32 cellular contexts compared by ENCODE assay signal in genomic region chr2:10650746-10651145, GRCh38.
"Had no signal": no experiment of that assay in that cellular context is flagged by ENCODE, and none has a peak within 500 bp of the region (broad histone marks: within the 10 kb centered on the region; RNA-seq: fewer than 3 reads in every experiment).

No MANE protein-coding gene starts in this region.

- H3K4me1 Mint-ChIP-seq: activated B cell treated with CpG ODN at 0.5 μM for 24 hours had no signal

- DNase-seq: activated B cell treated with CpG ODN at 0.5 μM for 24 hours; activated CD4-positive, alpha-beta T cell treated with anti-CD3 and anti-CD28 coated beads for 48 hours; activated CD4-positive, CD25-positive, alpha-beta regulatory T cell treated with anti-CD3 and anti-CD28 coated beads, Interleukin-2, amount 50 U/mL, for 72 hours; activated gamma-delta T cell; activated naive CD4-positive, alpha-beta T cell treated with Interleukin-2 at 50 U/mL for 16 hours; activated naive CD8-positive, alpha-beta T cell treated with anti-CD3 and anti-CD28 coated beads, Interleukin-2, amount 10 ng/mL, durations not matched to agents 7 days and 5 days; activated T-cell treated with anti-CD3 and anti-CD28 coated beads, Interleukin-2, amount 50 U/mL, for 1 hour; activated T-cell treated with anti-CD3 and anti-CD28 coated beads, Interleukin-2, amount 50 U/mL, for 72 hours; amygdala; colonic mucosa; MM.1S; MV-4-11; NCI-H1092; NCI-H1436 treated with DMSO at 0.1 percent for 48 hours; NCI-H1694 treated with DMSO at 0.1 percent for 48 hours; NCI-H2029; NCI-H345; NCI-H526; NCI-H748 treated with DMSO at 0.1 percent for 48 hours; SHP77; SK-N-SH; T-helper 9 cell had no signal

- H3K36me3 ChIP-seq: colonic mucosa had no signal

- H3K27ac ChIP-seq: ascending aorta, cardiac muscle cell, colonic mucosa, KMS-11, SJSA1, VCaP had no signal

- ATAC-seq: activated T-cell treated with anti-CD3 and anti-CD28 coated beads, Interleukin-2, amount 50 U/mL, for 72 hours; Panc1 had no signal

- H3K4me3 Mint-ChIP-seq: activated B cell treated with CpG ODN at 0.5 μM for 24 hours; activated naive CD4-positive, alpha-beta T cell treated with anti-CD3 and anti-CD28 coated beads, Interleukin-2, amount 50 U/mL, for 24 hours; activated naive CD8-positive, alpha-beta T cell treated with anti-CD3 and anti-CD28 coated beads, Interleukin-2, amount 10 ng/mL, durations not matched to agents 7 days and 5 days; activated T-cell treated with anti-CD3 and anti-CD28 coated beads, Interleukin-2, amount 50 U/mL, for 72 hours; central memory CD8-positive, alpha-beta T cell; T-helper 1 cell treated with Interleukin-12 subunit alpha and Interleukin-12 subunit beta and Interleukin-4 antibody, amounts not matched to agents 30 μg/mL and 1 μg/mL, for 36 hours had no signal

- H3K27me3 Mint-ChIP-seq: activated B cell treated with CpG ODN at 0.5 μM for 24 hours; activated naive CD4-positive, alpha-beta T cell treated with anti-CD3 and anti-CD28 coated beads, Interleukin-2, amount 50 U/mL, for 24 hours; activated naive CD8-positive, alpha-beta T cell treated with anti-CD3 and anti-CD28 coated beads, Interleukin-2, amount 10 ng/mL, durations not matched to agents 7 days and 5 days; central memory CD8-positive, alpha-beta T cell had no signal

- H3K27me3 ChIP-seq: ascending aorta, cardiac muscle cell, colonic mucosa, SJSA1 had no signal

- H3K9me3 ChIP-seq: ascending aorta, colonic mucosa, SJSA1, SK-N-SH had no signal

- H3K9me3 Mint-ChIP-seq: activated B cell treated with CpG ODN at 0.5 μM for 24 hours; activated naive CD4-positive, alpha-beta T cell treated with anti-CD3 and anti-CD28 coated beads, Interleukin-2, amount 50 U/mL, for 24 hours; activated naive CD8-positive, alpha-beta T cell treated with anti-CD3 and anti-CD28 coated beads, Interleukin-2, amount 10 ng/mL, durations not matched to agents 7 days and 5 days; activated T-cell treated with anti-CD3 and anti-CD28 coated beads, Interleukin-2, amount 50 U/mL, for 72 hours; activated T-helper 2 cell treated with anti-CD3 and anti-CD28 coated beads, Interferon-gamma antibody, Interleukin-2, Interleukin-4, amounts not matched to agents 10 μg/mL and 5 μg/mL and 100 μg/mL, durations not matched to agents 14 hours and 24 hours and 36 hours; central memory CD8-positive, alpha-beta T cell; T-helper 1 cell treated with Interleukin-12 subunit alpha and Interleukin-12 subunit beta and Interleukin-4 antibody, amounts not matched to agents 30 μg/mL and 1 μg/mL, for 36 hours had no signal

- H3K27ac Mint-ChIP-seq: activated B cell treated with CpG ODN at 0.5 μM for 24 hours; activated naive CD8-positive, alpha-beta T cell treated with anti-CD3 and anti-CD28 coated beads, Interleukin-2, amount 10 ng/mL, durations not matched to agents 7 days and 5 days; activated T-cell treated with anti-CD3 and anti-CD28 coated beads, Interleukin-2, amount 50 U/mL, for 72 hours; activated T-helper 2 cell treated with anti-CD3 and anti-CD28 coated beads, Interferon-gamma antibody, Interleukin-2, Interleukin-4, amounts not matched to agents 10 μg/mL and 5 μg/mL and 100 μg/mL, durations not matched to agents 14 hours and 24 hours and 36 hours had no signal

- H3K4me1 ChIP-seq: ascending aorta, colonic mucosa had no signal

- H3K4me3 ChIP-seq: ascending aorta, cardiac muscle cell, colonic mucosa, SJSA1 had no signal
